In the genomic region with DNA sequence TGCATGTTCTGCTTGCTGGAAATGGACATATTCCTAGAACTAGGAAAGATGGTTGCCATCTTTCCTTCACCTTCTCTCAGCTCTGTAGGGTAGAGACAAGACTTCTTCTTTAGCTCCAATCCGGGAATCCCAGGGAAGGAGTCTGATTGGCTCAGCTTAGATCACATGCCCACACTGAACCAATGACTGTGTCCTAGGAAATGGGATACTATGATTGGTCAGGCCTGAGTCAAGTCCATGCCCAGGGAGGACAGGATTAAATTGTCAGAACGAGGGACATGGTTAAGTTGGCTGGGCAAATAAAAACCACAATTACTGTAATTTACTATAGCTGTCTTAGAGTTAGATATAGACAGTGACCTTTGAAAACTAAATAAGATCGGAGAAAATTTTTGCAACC, we compare ENCODE assay signal across 2 cellular contexts.
TF ChIP-seq lines count a peak whose summit lies in the region.

No MANE protein-coding gene starts in this region.

TF ChIP-seq in HepG2, 621 proteins besides CTCF, POLR2A, EP300 and RAD21:
- TF ChIP-seq NFYB (CRISPR knock-in tag; IDR thresholded peaks at IDR 0.05) (peak; percentile 36; the same call in 1 of the 2 replicates), TBX3 (IDR thresholded peaks at IDR 0.05; ENCODE audit: borderline replicate concordance) (no peak), NFYC (CRISPR knock-in tag; IDR thresholded peaks at IDR 0.05) (peak; percentile 62), PHF8 (CRISPR knock-in tag; IDR thresholded peaks at IDR 0.05) (no peak), USF2 (IDR thresholded peaks at IDR 0.05; ENCODE audit: low read depth, low read length) (peak; percentile 17; the same call in 1 of the 2 replicates), USF2 (CRISPR knock-in tag; IDR thresholded peaks at IDR 0.05; ENCODE audit: borderline replicate concordance) (no peak; the same call in 1 of the 2 replicates), IKZF5 (CRISPR knock-in tag; IDR thresholded peaks at IDR 0.05) (no peak), ZNF292 (CRISPR knock-in tag; IDR thresholded peaks at IDR 0.05; ENCODE audit: borderline replicate concordance, low read depth) (no peak)

TF ChIP-seq in H1, 55 proteins besides CTCF, POLR2A, EP300 and RAD21:
- TF ChIP-seq ZNF274 (IDR thresholded peaks at IDR 0.05; ENCODE audit: borderline replicate concordance, extremely low read depth, low read length) = no peak
- no peak for TF ChIP-seq RXRA (IDR thresholded peaks at IDR 0.05; ENCODE audit: insufficient read depth, low read depth, low read length)
- TF ChIP-seq ASH2L (IDR thresholded peaks at IDR 0.05; ENCODE audit: low read length) = no peak
- no peak for TF ChIP-seq TCF12 (IDR thresholded peaks at IDR 0.05; ENCODE audit: low read depth, low read length)
- 0 out of 2 replicates have a peak, but pooled peaks have one; percentile 43 for TF ChIP-seq USF2 (IDR thresholded peaks at IDR 0.05; ENCODE audit: low read length)
